ENCODE assay signal across 8 cellular contexts in genomic region chr9:134378901-134379338, GRCh38. TPM values are rescaled to one million over a fixed set of nuclear protein-coding genes. Genes with fewer than 3 reads are reported as not detected.
DNase-seq lines count a peak whose midpoint lies in the region; ATAC-seq and TF ChIP-seq lines count a peak whose summit lies in the region.

No MANE protein-coding gene starts in this region.

- no peak for TF ChIP-seq POLR2A in stomach (IDR thresholded peaks at IDR 0.05)

- no peaks in the 10 kb centered on the region for H3K36me3 ChIP-seq in HEK293 (ENCODE audit: control insufficient read depth in 2 of 2, insufficient read depth in 1 of 2, low read length in 2 of 2)
- no peaks in the 10 kb centered on the region for H3K36me3 ChIP-seq in ascending aorta
- H3K36me3 ChIP-seq in right atrium auricular region: no peaks in the 10 kb centered on the region
- no peaks in the 10 kb centered on the region for H3K36me3 ChIP-seq in stomach

- H3K9me3 ChIP-seq in HEK293 (ENCODE audit: control insufficient read depth, insufficient read depth, low read depth, low read length): no peaks in the 10 kb centered on the region
- H3K9me3 ChIP-seq in ascending aorta: no peaks in the 10 kb centered on the region
- H3K9me3 ChIP-seq in right atrium auricular region: no peaks in the 10 kb centered on the region
- no peaks in the 10 kb centered on the region for H3K9me3 ChIP-seq in stomach

- H3K27me3 ChIP-seq in ascending aorta: no peaks in the 10 kb centered on the region
- H3K27me3 ChIP-seq in right atrium auricular region: no peaks in the 10 kb centered on the region
- no peaks in the 10 kb centered on the region for H3K27me3 ChIP-seq in stomach

- no peak overlapping the region for H3K27ac Mint-ChIP-seq in natural killer cell treated with Interleukin-12 subunit alpha and Interleukin-12 subunit beta and Interleukin-15 and Interleukin-18, amount 100 ng/mL, for 72 hours
- H3K27ac Mint-ChIP-seq in stimulated activated effector memory CD8-positive, alpha-beta T cell treated with anti-CD3 and anti-CD28 coated beads, Interleukin-12 subunit alpha, Interleukin-12 subunit beta, amount 100 ng/mL, for 72 hours: no peak overlapping the region

- WGBS in stomach, 5 donors: 18 to 29% (median 26%) methylated on average over 7 to 11 of the region's 11 CpGs

- peaks cover 22 to 34% of the 10 kb centered on the region in 2 donors for H3K4me1 Mint-ChIP-seq in natural killer cell treated with Interleukin-12 subunit alpha and Interleukin-12 subunit beta and Interleukin-15 and Interleukin-18, amount 100 ng/mL, for 72 hours (ENCODE audit: low read depth in 2 of 2)
- peaks cover 46% of the 10 kb centered on the region for H3K4me1 Mint-ChIP-seq in stimulated activated effector memory CD8-positive, alpha-beta T cell treated with anti-CD3 and anti-CD28 coated beads, Interleukin-12 subunit alpha, Interleukin-12 subunit beta, amount 100 ng/mL, for 72 hours

- no peak for TF ChIP-seq EP300 in stomach (IDR thresholded peaks at IDR 0.05)

- CTCF ChIA-PET in HEK293 (lab: Yijun Ruan, JAX): interaction anchor here (1.3 to 2.1 kb wide), 3 partner anchors 11 to 208 kb away, joined by 3 to 7 read pairs (median 5); no protein-coding TSS in a partner anchor

- no peak for ATAC-seq in HG03460 (IDR thresholded peaks at IDR 0.05; ENCODE audit: unreplicated experiment)
- no peak for ATAC-seq in natural killer cell treated with Interleukin-12 subunit alpha and Interleukin-12 subunit beta and Interleukin-15 and Interleukin-18, amount 100 ng/mL, for 72 hours
- ATAC-seq in stimulated activated effector memory CD8-positive, alpha-beta T cell treated with anti-CD3 and anti-CD28 coated beads, Interleukin-12 subunit alpha, Interleukin-12 subunit beta, amount 100 ng/mL, for 72 hours: no peak

- peaks cover 0 to 3% of the 10 kb centered on the region in 2 donors for H3K27me3 Mint-ChIP-seq in natural killer cell treated with Interleukin-12 subunit alpha and Interleukin-12 subunit beta and Interleukin-15 and Interleukin-18, amount 100 ng/mL, for 72 hours

- intact Hi-C loops in ascending aorta (cut with DNase I): loop anchor here (5.0 kb wide), 1 partner anchor 63 kb away; no protein-coding TSS in a partner anchor
- intact Hi-C loops in stomach (cut with DNase I; ENCODE audit: low total_unique reads): no loop called here

- DNase-seq in ascending aorta (ENCODE audit: low spot score in 2 of 2): no peak
- no peak for DNase-seq in right atrium auricular region (ENCODE audit: low spot score)
- peak; percentile 78 for DNase-seq in stomach
- no peak for DNase-seq in islet precursor cell
- no peak for DNase-seq in natural killer cell treated with Interleukin-12 subunit alpha and Interleukin-12 subunit beta and Interleukin-15 and Interleukin-18, amount 100 ng/mL, for 72 hours (ENCODE audit: low spot score)
- DNase-seq in stimulated activated effector memory CD8-positive, alpha-beta T cell treated with anti-CD3 and anti-CD28 coated beads, Interleukin-12 subunit alpha, Interleukin-12 subunit beta, amount 100 ng/mL, for 72 hours (ENCODE audit: low spot score in 2 of 2): no peak

- no peaks in the 10 kb centered on the region for H3K9me3 Mint-ChIP-seq in natural killer cell treated with Interleukin-12 subunit alpha and Interleukin-12 subunit beta and Interleukin-15 and Interleukin-18, amount 100 ng/mL, for 72 hours
- no peaks in the 10 kb centered on the region for H3K9me3 Mint-ChIP-seq in stimulated activated effector memory CD8-positive, alpha-beta T cell treated with anti-CD3 and anti-CD28 coated beads, Interleukin-12 subunit alpha, Interleukin-12 subunit beta, amount 100 ng/mL, for 72 hours

- POLR2A ChIA-PET in HEK293 (lab: Yijun Ruan, JAX): interaction anchor here (0.9 to 1.0 kb wide), 2 partner anchors 9 to 39 kb away, joined by 3 read pairs; no protein-coding TSS in a partner anchor

- peaks cover 4% of the 10 kb centered on the region; the same call in 1 of the 2 replicates for H3K4me1 ChIP-seq in HEK293 (ENCODE audit: control insufficient read depth, insufficient read depth, low read length)
- peaks cover 38 to 84% of the 10 kb centered on the region in 2 donors for H3K4me1 ChIP-seq in ascending aorta
- peaks cover 0 to 100% of the 10 kb centered on the region in 2 donors for H3K4me1 ChIP-seq in right atrium auricular region
- peaks cover 84 to 100% (median 99%) of the 10 kb centered on the region in 4 donors for H3K4me1 ChIP-seq in stomach

- H3K36me3 Mint-ChIP-seq in natural killer cell treated with Interleukin-12 subunit alpha and Interleukin-12 subunit beta and Interleukin-15 and Interleukin-18, amount 100 ng/mL, for 72 hours: no peaks in the 10 kb centered on the region
- peaks cover 5% of the 10 kb centered on the region for H3K36me3 Mint-ChIP-seq in stimulated activated effector memory CD8-positive, alpha-beta T cell treated with anti-CD3 and anti-CD28 coated beads, Interleukin-12 subunit alpha, Interleukin-12 subunit beta, amount 100 ng/mL, for 72 hours

- H3K27ac ChIP-seq in HEK293 (ENCODE audit: extremely low read depth, low read depth, low read length): no peak overlapping the region
- peak overlapping the region; percentile 3 to 58 for H3K27ac ChIP-seq in ascending aorta
- peak overlapping the region; percentile 38 to 86 for H3K27ac ChIP-seq in right atrium auricular region
- H3K27ac ChIP-seq in stomach: peak overlapping the region; percentile 0 to 90 (median 80)

- TF ChIP-seq CTCF in HEK293 (tag by site-specific recombination; IDR thresholded peaks at IDR 0.05): no peak
- no peak for TF ChIP-seq CTCF in ascending aorta (IDR thresholded peaks at IDR 0.05)
- TF ChIP-seq CTCF in right atrium auricular region (IDR thresholded peaks at IDR 0.05): no peak
- TF ChIP-seq CTCF in stomach (IDR thresholded peaks at IDR 0.05): no peak

- H3K4me3 ChIP-seq in HEK293 (ENCODE audit: low read depth, low read length) (no peak overlapping the region), ascending aorta (no peak overlapping the region), right atrium auricular region (no peak overlapping the region), stomach (peak overlapping the region in 1 of 4 donors; percentile 21)

- H3K4me3 Mint-ChIP-seq in natural killer cell treated with Interleukin-12 subunit alpha and Interleukin-12 subunit beta and Interleukin-15 and Interleukin-18, amount 100 ng/mL, for 72 hours: no peak overlapping the region
- no peak overlapping the region for H3K4me3 Mint-ChIP-seq in stimulated activated effector memory CD8-positive, alpha-beta T cell treated with anti-CD3 and anti-CD28 coated beads, Interleukin-12 subunit alpha, Interleukin-12 subunit beta, amount 100 ng/mL, for 72 hours

TF ChIP-seq in HEK293, 187 proteins besides CTCF, POLR2A, EP300 and RAD21 (continues in another document):
- TF ChIP-seq ZNF76 (tag by site-specific recombination; IDR thresholded peaks at IDR 0.05; ENCODE audit: borderline replicate concordance, low read depth): no peak
- no peak for TF ChIP-seq ZNF394 (tag by site-specific recombination; IDR thresholded peaks at IDR 0.05; ENCODE audit: borderline replicate concordance)
- no peak for TF ChIP-seq ZSCAN23 (tag by site-specific recombination; IDR thresholded peaks at IDR 0.05)
- TF ChIP-seq, protein P1, sequence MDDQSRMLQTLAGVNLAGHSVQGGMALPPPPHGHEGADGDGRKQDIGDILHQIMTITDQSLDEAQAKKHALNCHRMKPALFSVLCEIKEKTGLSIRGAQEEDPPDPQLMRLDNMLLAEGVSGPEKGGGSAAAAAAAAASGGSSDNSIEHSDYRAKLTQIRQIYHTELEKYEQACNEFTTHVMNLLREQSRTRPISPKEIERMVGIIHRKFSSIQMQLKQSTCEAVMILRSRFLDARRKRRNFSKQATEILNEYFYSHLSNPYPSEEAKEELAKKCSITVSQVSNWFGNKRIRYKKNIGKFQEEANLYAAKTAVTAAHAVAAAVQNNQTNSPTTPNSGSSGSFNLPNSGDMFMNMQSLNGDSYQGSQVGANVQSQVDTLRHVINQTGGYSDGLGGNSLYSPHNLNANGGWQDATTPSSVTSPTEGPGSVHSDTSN (CRISPR knock-in tag; IDR thresholded peaks at IDR 0.05): no peak
- TF ChIP-seq SP2 (tag by site-specific recombination; IDR thresholded peaks at IDR 0.05): 0 out of 2 replicates have a peak, but pooled peaks have one; percentile 26
- TF ChIP-seq, protein P2, sequence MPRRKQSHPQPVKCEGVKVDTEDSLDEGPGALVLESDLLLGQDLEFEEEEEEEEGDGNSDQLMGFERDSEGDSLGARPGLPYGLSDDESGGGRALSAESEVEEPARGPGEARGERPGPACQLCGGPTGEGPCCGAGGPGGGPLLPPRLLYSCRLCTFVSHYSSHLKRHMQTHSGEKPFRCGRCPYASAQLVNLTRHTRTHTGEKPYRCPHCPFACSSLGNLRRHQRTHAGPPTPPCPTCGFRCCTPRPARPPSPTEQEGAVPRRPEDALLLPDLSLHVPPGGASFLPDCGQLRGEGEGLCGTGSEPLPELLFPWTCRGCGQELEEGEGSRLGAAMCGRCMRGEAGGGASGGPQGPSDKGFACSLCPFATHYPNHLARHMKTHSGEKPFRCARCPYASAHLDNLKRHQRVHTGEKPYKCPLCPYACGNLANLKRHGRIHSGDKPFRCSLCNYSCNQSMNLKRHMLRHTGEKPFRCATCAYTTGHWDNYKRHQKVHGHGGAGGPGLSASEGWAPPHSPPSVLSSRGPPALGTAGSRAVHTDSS (tag by site-specific recombination; IDR thresholded peaks at IDR 0.05): no peak
- no peak for TF ChIP-seq ZNF623 (tag by site-specific recombination; IDR thresholded peaks at IDR 0.05)

RNA-seq across cellular contexts. Expression of gene RXRA, which starts 52.7 kb away (rescaled TPM):
- total RNA-seq in ascending aorta (64.1 TPM), right atrium auricular region (10 to 100 TPM; 34.5 to 50.8 TPM), stomach (10 to 100 TPM; 14.0 to 68.4 (median 35.9) TPM)
- polyA plus RNA-seq in stomach: 10 to 100 TPM; 17.4 to 34.1 (median 24.4) TPM
- total RNA-seq in natural killer cell treated with Interleukin-12 subunit alpha and Interleukin-12 subunit beta and Interleukin-15 and Interleukin-18, amount 100 ng/mL, for 72 hours: 1 to 10 TPM; 3.8 to 4.9 TPM
